Comparison of ENCODE assay signal across 26 cellular contexts in the genomic region with DNA sequence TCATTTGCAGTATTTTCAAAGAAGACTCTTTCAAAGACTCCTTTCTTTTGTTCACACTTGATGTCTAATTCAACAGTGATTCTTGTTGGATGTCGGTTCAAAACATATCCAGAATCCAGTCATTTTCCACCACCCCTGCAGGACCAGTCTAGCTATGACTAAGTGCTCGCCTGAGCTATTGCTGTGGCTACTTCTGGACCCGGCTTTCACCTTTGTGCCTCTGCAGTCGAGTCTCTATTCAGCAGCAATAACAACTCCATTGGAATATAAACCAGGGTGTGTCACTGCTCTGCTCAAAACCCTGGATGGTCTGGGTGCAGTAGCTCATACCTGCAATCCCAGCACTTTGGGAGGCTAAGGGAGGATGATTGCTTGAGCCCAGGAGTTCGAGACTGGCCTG. TPM values are rescaled to one million over a fixed set of nuclear protein-coding genes. Genes with fewer than 3 reads are reported as not detected.
"Had no signal": no experiment of that assay in that cellular context is flagged by ENCODE, and none has a peak within 500 bp of the region (broad histone marks: within the 10 kb centered on the region; RNA-seq: fewer than 3 reads in every experiment).

No MANE protein-coding gene starts in this region.

- H3K9me3 ChIP-seq: gastroesophageal sphincter, heart left ventricle, left lung, ovary, psoas muscle, sigmoid colon, spleen, suprapubic skin, transverse colon, vagina had no signal

- H3K4me1 ChIP-seq: left lung, psoas muscle, spleen had no signal

- DNase-seq: cortex of kidney; effector memory CD8-positive, alpha-beta T cell; foreskin fibroblast; heart left ventricle; kidney; left lung; mesenchymal stem cell; midbrain; naive thymus-derived CD8-positive, alpha-beta T cell; nephron progenitor cell; occipital lobe; ovary; posterior cingulate gyrus; psoas muscle; right cardiac atrium; sigmoid colon; spleen; stimulated activated CD4-positive, alpha-beta T cell treated with anti-CD3 and anti-CD28 coated beads, Interleukin-2, amount 100 ng/mL, for 48 hours; stimulated activated CD8-positive, alpha-beta memory T cell treated with anti-CD3 and anti-CD28 coated beads, Interleukin-4, amount 100 ng/mL, for 48 hours; stimulated activated naive CD4-positive, alpha-beta T cell; stimulated activated naive CD8-positive, alpha-beta T cell treated with anti-CD3 and anti-CD28 coated beads, Interleukin-15, amount 100 ng/mL, for 72 hours; transverse colon had no signal

- H3K27ac ChIP-seq: heart left ventricle, hepatocyte, left lung, ovary, psoas muscle, spleen, suprapubic skin, transverse colon, vagina had no signal

- H2AFZ ChIP-seq: hepatocyte had no signal

- H3K27me3 ChIP-seq: gastroesophageal sphincter, heart left ventricle, hepatocyte, left lung, ovary, sigmoid colon, spleen, suprapubic skin, transverse colon, vagina had no signal

- ATAC-seq: effector memory CD8-positive, alpha-beta T cell; gastroesophageal sphincter; heart left ventricle; left lung; naive thymus-derived CD8-positive, alpha-beta T cell; psoas muscle; right cardiac atrium; stimulated activated naive CD8-positive, alpha-beta T cell treated with anti-CD3 and anti-CD28 coated beads, Interleukin-15, amount 100 ng/mL, for 72 hours had no signal

- H3K4me3 ChIP-seq: gastroesophageal sphincter, heart left ventricle, hepatocyte, left lung, ovary, psoas muscle, sigmoid colon, spleen, suprapubic skin, transverse colon, vagina had no signal

- H3K4me2 ChIP-seq: hepatocyte had no signal

- H3K36me3 ChIP-seq: gastroesophageal sphincter, left lung, ovary, sigmoid colon, spleen, suprapubic skin, transverse colon, vagina had no signal

RNA-seq across cellular contexts. Expression of a gene that starts 55.0 kb away (rescaled TPM):
- total RNA-seq: naive thymus-derived CD8-positive, alpha-beta T cell had no signal
- polyA plus RNA-seq: naive thymus-derived CD8-positive, alpha-beta T cell had no signal
